In genomic region chrX:7462110-7462509, GRCh38 we compare ENCODE assay signal across 17 cellular contexts.
"Had no signal": no experiment of that assay in that cellular context is flagged by ENCODE, and none has a peak within 500 bp of the region (broad histone marks: within the 10 kb centered on the region; RNA-seq: fewer than 3 reads in every experiment).

No MANE protein-coding gene starts in this region.

- H3K9me3 Mint-ChIP-seq: nephron progenitor cell had no signal

- DNase-seq: colonic mucosa; dermis blood vessel endothelial cell; erythroblast; foreskin keratinocyte; kidney glomerular epithelial cell; mammary epithelial cell; naive thymus-derived CD4-positive, alpha-beta T cell; nephron progenitor cell; spleen; stimulated activated CD4-positive, alpha-beta T cell treated with anti-CD3 and anti-CD28 coated beads, Interleukin-2, amount 100 ng/mL, for 24 hours; stimulated activated CD4-positive, alpha-beta T cell treated with anti-CD3 and anti-CD28 coated beads, Interleukin-4, amount 100 ng/mL, for 4 hours; stimulated activated naive B cell treated with anti-CD40 and anti-IgM and Interleukin-4, amounts not matched to agents 10 μg/mL and 1 μg/mL and 100 μg/mL, for 72 hours; stimulated activated naive CD8-positive, alpha-beta T cell treated with anti-CD3 and anti-CD28 coated beads, Interleukin-15, amount 100 ng/mL, for 72 hours; testis had no signal

- FAIRE-seq: urothelium cell line had no signal

- H3K4me1 ChIP-seq: colonic mucosa, foreskin keratinocyte, spleen, testis, tibial nerve had no signal

- H3K27ac Mint-ChIP-seq: naive thymus-derived CD4-positive, alpha-beta T cell; nephron progenitor cell; stimulated activated naive B cell treated with anti-CD40 and anti-IgM and Interleukin-4, amounts not matched to agents 10 μg/mL and 1 μg/mL and 100 μg/mL, for 72 hours; stimulated activated naive CD8-positive, alpha-beta T cell treated with anti-CD3 and anti-CD28 coated beads, Interleukin-15, amount 100 ng/mL, for 72 hours had no signal

- H3K27me3 Mint-ChIP-seq: naive thymus-derived CD4-positive, alpha-beta T cell; stimulated activated naive CD8-positive, alpha-beta T cell treated with anti-CD3 and anti-CD28 coated beads, Interleukin-15, amount 100 ng/mL, for 72 hours had no signal

- H3K27ac ChIP-seq: colonic mucosa, foreskin keratinocyte, spleen, testis, tibial nerve had no signal

- H3K4me3 ChIP-seq: colonic mucosa, spleen, testis, tibial nerve had no signal

- H3K9me3 ChIP-seq: colonic mucosa, spleen, testis, tibial nerve had no signal

- H3K36me3 Mint-ChIP-seq: naive thymus-derived CD4-positive, alpha-beta T cell; stimulated activated naive B cell treated with anti-CD40 and anti-IgM and Interleukin-4, amounts not matched to agents 10 μg/mL and 1 μg/mL and 100 μg/mL, for 72 hours had no signal

- H3K4me1 Mint-ChIP-seq: naive thymus-derived CD4-positive, alpha-beta T cell; nephron progenitor cell; stimulated activated naive B cell treated with anti-CD40 and anti-IgM and Interleukin-4, amounts not matched to agents 10 μg/mL and 1 μg/mL and 100 μg/mL, for 72 hours; stimulated activated naive CD8-positive, alpha-beta T cell treated with anti-CD3 and anti-CD28 coated beads, Interleukin-15, amount 100 ng/mL, for 72 hours had no signal

- H3K36me3 ChIP-seq: colonic mucosa, spleen, tibial nerve had no signal

- H3K4me3 Mint-ChIP-seq: naive thymus-derived CD4-positive, alpha-beta T cell; nephron progenitor cell; stimulated activated naive B cell treated with anti-CD40 and anti-IgM and Interleukin-4, amounts not matched to agents 10 μg/mL and 1 μg/mL and 100 μg/mL, for 72 hours; stimulated activated naive CD8-positive, alpha-beta T cell treated with anti-CD3 and anti-CD28 coated beads, Interleukin-15, amount 100 ng/mL, for 72 hours had no signal

- ATAC-seq: foreskin keratinocyte; naive thymus-derived CD4-positive, alpha-beta T cell; sciatic nerve; stimulated activated naive B cell treated with anti-CD40 and anti-IgM and Interleukin-4, amounts not matched to agents 10 μg/mL and 1 μg/mL and 100 μg/mL, for 72 hours; stimulated activated naive CD8-positive, alpha-beta T cell treated with anti-CD3 and anti-CD28 coated beads, Interleukin-15, amount 100 ng/mL, for 72 hours had no signal

- H3K27me3 ChIP-seq: colonic mucosa, foreskin keratinocyte, spleen, testis, tibial nerve had no signal
